Comparison of ENCODE assay signal across 16 cellular contexts in genomic region chr7:94182721-94183120, GRCh38.
DNase-seq lines count a peak whose midpoint lies in the region; ATAC-seq, FAIRE-seq and TF ChIP-seq lines count a peak whose summit lies in the region.
"Had no signal": no experiment of that assay in that cellular context is flagged by ENCODE, and none has a peak within 500 bp of the region (broad histone marks: within the 10 kb centered on the region; RNA-seq: fewer than 3 reads in every experiment).

No MANE protein-coding gene starts in this region.

- H3K36me3 ChIP-seq in GM23248 (ENCODE audit: low read depth) (no peaks in the 10 kb centered on the region), ascending aorta (no peaks in the 10 kb centered on the region), hepatocyte (replicated peaks; ENCODE audit: insufficient read depth, low read depth) (no peaks in the 10 kb centered on the region), skeletal muscle tissue (ENCODE audit: control insufficient read depth in 3 of 3, insufficient read depth in 3 of 3, low read length in 3 of 3) (no peaks in the 10 kb centered on the region), pancreas (no peaks in the 10 kb centered on the region)
- H3K36me3 ChIP-seq: BE2C had no signal

- FAIRE-seq in pancreas (lab: Jason Lieb, UNC): no peak

- H4K20me1 ChIP-seq in GM23248 (ENCODE audit: insufficient read depth): no peaks in the 10 kb centered on the region
- no peaks in the 10 kb centered on the region for H4K20me1 ChIP-seq in hepatocyte (ENCODE audit: insufficient read depth, poor library complexity, severe bottlenecking)

- H3K27me3 ChIP-seq in GM23248 (replicated peaks; ENCODE audit: insufficient read depth) (no peaks in the 10 kb centered on the region), ascending aorta (no peaks in the 10 kb centered on the region), hepatocyte (no peaks in the 10 kb centered on the region), skeletal muscle tissue (ENCODE audit: control insufficient read depth in 3 of 3, insufficient read depth in 3 of 3, low read length in 3 of 3) (no peaks in the 10 kb centered on the region), pancreas (no peaks in the 10 kb centered on the region)
- H3K27me3 ChIP-seq: BE2C had no signal

- ATAC-seq in pancreas (no peak), GM19035 (IDR thresholded peaks at IDR 0.05; ENCODE audit: unreplicated experiment) (no peak)
- ATAC-seq: activated CD4-positive, alpha-beta T cell treated with anti-CD3 and anti-CD28 coated beads for 36 hours had no signal

- no peaks in the 10 kb centered on the region for H3K9me3 ChIP-seq in GM23248 (ENCODE audit: low read depth)
- H3K9me3 ChIP-seq in ascending aorta: no peaks in the 10 kb centered on the region
- H3K9me3 ChIP-seq in hepatocyte (ENCODE audit: low read depth): no peaks in the 10 kb centered on the region
- no peaks in the 10 kb centered on the region for H3K9me3 ChIP-seq in skeletal muscle tissue (ENCODE audit: control insufficient read depth in 3 of 3, low read length in 3 of 3)
- no peaks in the 10 kb centered on the region for H3K9me3 ChIP-seq in pancreas
- H3K9me3 ChIP-seq: BE2C had no signal

- H3K9ac ChIP-seq in GM23248 (peak overlapping the region; percentile 74), skeletal muscle tissue (ENCODE audit: low read depth in 1 of 3, low read length in 3 of 3) (no peak overlapping the region)

- DNase-seq in GM23248 (peak; percentile 35), ascending aorta (ENCODE audit: low spot score in 2 of 2) (no peak), hepatocyte (ENCODE audit: low spot score) (no peak), pancreas (no peak), SIG-M5 (lab: John Stamatoyannopoulos, UW) (no peak), GM13976 (ENCODE audit: low spot score) (no peak)
- DNase-seq: activated CD4-positive, alpha-beta T cell treated with anti-CD3 and anti-CD28 coated beads for 36 hours; BE2C; DND-41; dorsolateral prefrontal cortex; Kasumi-1; NCI-H187; nephron progenitor cell; stimulated activated CD4-positive, alpha-beta T cell treated with anti-CD3 and anti-CD28 coated beads, Interleukin-12 subunit alpha, Interleukin-12 subunit beta, amount 100 ng/mL, for 4 hours had no signal

- peak overlapping the region; percentile 77 for H3K4me2 ChIP-seq in GM23248 (ENCODE audit: unreplicated experiment)
- no peak overlapping the region for H3K4me2 ChIP-seq in hepatocyte

- peaks cover 26% of the 10 kb centered on the region for H3F3A ChIP-seq in GM23248 (ENCODE audit: insufficient read depth)

- no peak for TF ChIP-seq CTCF in ascending aorta (IDR thresholded peaks at IDR 0.05)
- TF ChIP-seq CTCF in hepatocyte (IDR thresholded peaks at IDR 0.05; ENCODE audit: poor library complexity): no peak
- TF ChIP-seq CTCF in pancreas (IDR thresholded peaks at IDR 0.05): no peak
- no peak for TF ChIP-seq CTCF in GM13976 (IDR thresholded peaks at IDR 0.05; ENCODE audit: borderline replicate concordance, control extremely low read depth, extremely low read depth, insufficient read depth, missing control alignments)

- H3K4me3 ChIP-seq in GM23248 (peak overlapping the region; percentile 48), ascending aorta (no peak overlapping the region), hepatocyte (no peak overlapping the region), skeletal muscle tissue (ENCODE audit: low read length in 3 of 3) (no peak overlapping the region), pancreas (no peak overlapping the region)
- H3K4me3 ChIP-seq: dorsolateral prefrontal cortex had no signal

- H3K9me2 ChIP-seq in GM23248 (ENCODE audit: insufficient read depth): no peaks in the 10 kb centered on the region
- no peaks in the 10 kb centered on the region for H3K9me2 ChIP-seq in hepatocyte (replicated peaks; ENCODE audit: insufficient read depth)

- in situ Hi-C loops in GM23248 (cut with MboI) (no loop called here), GM13976 (cut with MboI; ENCODE audit: low sequenced_read_pairs, unreplicated experiment) (no loop called here)

- H2AFZ ChIP-seq in GM23248 (peak overlapping the region; percentile 66; the same call in 1 of the 2 replicates), hepatocyte (no peak overlapping the region)

- H3K79me2 ChIP-seq in GM23248 (ENCODE audit: insufficient read depth) (no peaks in the 10 kb centered on the region), hepatocyte (no peaks in the 10 kb centered on the region)

- WGBS in GM23248 (ENCODE audit: low coverage in 1 of 2, low lambda C conversion rate in 2 of 2, missing lambda C conversion rate in 2 of 2), 2 experiments: 69 to 72% methylated on average over 3 of the region's 3 CpGs
- 91% methylated on average over 3 of the region's 3 CpGs for WGBS in hepatocyte (ENCODE audit: low lambda C conversion rate, missing lambda C conversion rate)
- 63 to 72% methylated on average over 3 of the region's 3 CpGs for WGBS in pancreas, 2 donors

- intact Hi-C loops in ascending aorta (cut with DNase I) (loop anchor here (5.0 to 10.0 kb wide), 3 partner anchors 115 to 212 kb away; partner anchors contain the start of genes BET1 and COL1A2), pancreas (cut with DNase I) (no loop called here)

- H3K4me1 ChIP-seq in GM23248 (ENCODE audit: insufficient read depth): peaks cover 32% of the 10 kb centered on the region
- H3K4me1 ChIP-seq in ascending aorta: peaks cover 0 to 7% of the 10 kb centered on the region in 2 donors
- peaks cover 11% of the 10 kb centered on the region for H3K4me1 ChIP-seq in hepatocyte (ENCODE audit: insufficient read depth)
- no peaks in the 10 kb centered on the region for H3K4me1 ChIP-seq in skeletal muscle tissue (ENCODE audit: control insufficient read depth in 3 of 3, insufficient read depth in 3 of 3, low read length in 3 of 3)
- no peaks in the 10 kb centered on the region for H3K4me1 ChIP-seq in pancreas
- H3K4me1 ChIP-seq: BE2C had no signal

- H3K27ac ChIP-seq in GM23248 (peak overlapping the region; percentile 97), ascending aorta (peak overlapping the region; percentile 65 to 79), hepatocyte (peak overlapping the region; percentile 84), skeletal muscle tissue (ENCODE audit: low read depth, low read length) (peak overlapping the region; percentile 42), pancreas (peak overlapping the region in 1 of 4 donors; percentile 30)
